ENCODE assay signal across 8 cellular contexts in genomic region chr22:29524440-29525191, GRCh38. TPM values are rescaled to one million over a fixed set of nuclear protein-coding genes. Genes with fewer than 3 reads are reported as not detected.
DNase-seq lines count a peak whose midpoint lies in the region; ATAC-seq, FAIRE-seq and TF ChIP-seq lines count a peak whose summit lies in the region.

No MANE protein-coding gene starts in this region.

- TF ChIP-seq CTCF in PC-3 (conservative IDR thresholded peaks at IDR 0.05; ENCODE audit: low read depth, low read length) (peak; percentile 55), breast epithelium (IDR thresholded peaks at IDR 0.05) (peak in 2 of 3 donors; percentile 33 to 42)

- DNase-seq in activated naive CD4-positive, alpha-beta T cell treated with Interleukin-2 at 50 U/mL for 16 hours: peak; percentile 24
- no peak for DNase-seq in activated naive CD4-positive, alpha-beta T cell (lab: John Stamatoyannopoulos, UW)
- DNase-seq in PC-3 (peak; percentile 26), breast epithelium (ENCODE audit: low spot score in 2 of 2) (no peak), medulla oblongata (ENCODE audit: extremely low spot score) (peak; percentile 25), H54 (ENCODE audit: insufficient read length, low spot score) (no peak)

- H3K27me3 ChIP-seq in PC-3 (ENCODE audit: low read length) (no peaks in the 10 kb centered on the region), breast epithelium (no peaks in the 10 kb centered on the region)

- POLR2A ChIA-PET in PC-3 (lab: Charles Lee; ENCODE audit: unreplicated experiment): no interaction called here

- no TSS peak for BruUV-seq in PC-3 (replicated peaks; lab: Mats Ljungman, UMichigan)

- H3K36me3 ChIP-seq in PC-3 (ENCODE audit: low read depth, low read length): peaks cover 30% of the 10 kb centered on the region
- no peaks in the 10 kb centered on the region for H3K36me3 ChIP-seq in breast epithelium

- H3K4me3 ChIP-seq in PC-3 (ENCODE audit: low read length) (no peak overlapping the region), breast epithelium (no peak overlapping the region)

- H3K9me3 ChIP-seq in PC-3 (ENCODE audit: low read length) (no peaks in the 10 kb centered on the region), breast epithelium (no peaks in the 10 kb centered on the region)

- no peak overlapping the region for H3K4me2 ChIP-seq in PC-3 (ENCODE audit: low read length)

- ATAC-seq in PC-3: peak; percentile 62
- no peak for ATAC-seq in GM21360 (IDR thresholded peaks at IDR 0.05; ENCODE audit: unreplicated experiment)
- ATAC-seq in HG03460 (IDR thresholded peaks at IDR 0.05; ENCODE audit: unreplicated experiment): no peak

- no peaks in the 10 kb centered on the region for H4K20me1 ChIP-seq in PC-3 (ENCODE audit: low read length)

- FAIRE-seq in H54 (lab: Jason Lieb, UNC): no peak

- H3K4me1 ChIP-seq in PC-3 (ENCODE audit: insufficient read depth, low read length) (no peaks in the 10 kb centered on the region), breast epithelium (no peaks in the 10 kb centered on the region)

- no peak overlapping the region for H2AFZ ChIP-seq in PC-3 (ENCODE audit: low read length)

- TF ChIP-seq POLR2A in breast epithelium (IDR thresholded peaks at IDR 0.05) (no peak), H54 (IDR thresholded peaks at IDR 0.05; ENCODE audit: low read depth, low read length) (no peak)

- H3K9ac ChIP-seq in PC-3 (ENCODE audit: low read length): no peak overlapping the region

- H3K79me2 ChIP-seq in PC-3 (ENCODE audit: low read length): no peaks in the 10 kb centered on the region

- H3F3A ChIP-seq in PC-3 (ENCODE audit: low read length, unreplicated experiment): no peaks in the 10 kb centered on the region

- CTCF ChIA-PET in PC-3 (lab: Charles Lee): interaction anchor here (0.8 kb wide), 1 partner anchor 218 kb away, joined by 3 read pairs; the partner anchor contains the start of gene GAS2L1

- intact Hi-C loops in PC-3 (cut with micrococcal nuclease) (loop anchor here (1.0 kb wide), 1 partner anchor 129 kb away; no protein-coding TSS in a partner anchor), breast epithelium (cut with DNase I; ENCODE audit: low total_unique reads) (loop anchor here (10.0 kb wide), 1 partner anchor 130 kb away; no protein-coding TSS in a partner anchor)

- H3K9me2 ChIP-seq in PC-3 (replicated peaks; ENCODE audit: low read length): no peaks in the 10 kb centered on the region

- H3K27ac ChIP-seq in PC-3 (ENCODE audit: low read length) (no peak overlapping the region), breast epithelium (no peak overlapping the region)

RNA-seq across cellular contexts. Expression of gene THOC5, which starts 28.9 kb away (rescaled TPM):
- total RNA-seq in PC-3 (2014; rRNA removed) (32.8 and 33.9 TPM in 2 replicates), breast epithelium (10 to 100 TPM; 33.2 to 55.4 (median 48.0) TPM)

RNA-seq across cellular contexts. Expression of gene NEFH, which starts 44.6 kb away (rescaled TPM):
- total RNA-seq in PC-3 (2014; rRNA removed): 0.29 TPM in 1 of 2 replicates, not detected in the other
- total RNA-seq in breast epithelium: under 1 TPM; 0.29 to 0.33 (median 0.32) TPM

RNA-seq across cellular contexts. Expression of gene NIPSNAP1, which starts 56.3 kb away (rescaled TPM):
- 68.8 and 75.4 TPM in 2 replicates for total RNA-seq in PC-3 (2014; rRNA removed)
- total RNA-seq in breast epithelium: 10 to 100 TPM in 2 of 3 donors, 1 to 10 TPM in 1; 7.4 to 29.3 (median 28.5) TPM

Comparison
In these comparisons a context has a peak if more than half of its experiments do, and no peak if none do; other contexts are left out.
1. DNase-seq: peak in activated naive CD4-positive, alpha-beta T cell treated with Interleukin-2 at 50 U/mL for 16 hours (single experiment), PC-3 (single experiment) and medulla oblongata (single experiment); none in activated naive CD4-positive, alpha-beta T cell (0 of 4), breast epithelium (0 of 2) and H54 (single experiment).